Comparison of ENCODE assay signal across 1 cellular context in the genomic region with DNA sequence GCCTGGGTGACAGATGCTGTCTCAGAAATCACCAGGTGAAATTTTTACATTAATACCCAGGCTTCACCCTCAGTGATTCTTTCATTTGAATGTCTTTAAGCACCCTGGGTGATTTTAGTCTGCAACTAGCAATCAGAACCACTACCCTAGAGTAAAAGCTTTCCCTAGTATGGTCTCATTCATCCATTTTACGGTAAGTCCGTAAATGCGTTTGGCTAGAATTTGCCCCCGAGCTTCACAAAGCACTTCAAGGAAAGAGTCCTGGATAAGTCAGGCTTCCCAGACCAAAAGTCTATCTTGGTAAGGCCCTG.
TF ChIP-seq lines count a peak whose summit lies in the region.

No MANE protein-coding gene starts in this region.

TF ChIP-seq in WTC11, 78 proteins besides CTCF, POLR2A, EP300 and RAD21 (continued from another document):
- TF ChIP-seq, protein P1, sequence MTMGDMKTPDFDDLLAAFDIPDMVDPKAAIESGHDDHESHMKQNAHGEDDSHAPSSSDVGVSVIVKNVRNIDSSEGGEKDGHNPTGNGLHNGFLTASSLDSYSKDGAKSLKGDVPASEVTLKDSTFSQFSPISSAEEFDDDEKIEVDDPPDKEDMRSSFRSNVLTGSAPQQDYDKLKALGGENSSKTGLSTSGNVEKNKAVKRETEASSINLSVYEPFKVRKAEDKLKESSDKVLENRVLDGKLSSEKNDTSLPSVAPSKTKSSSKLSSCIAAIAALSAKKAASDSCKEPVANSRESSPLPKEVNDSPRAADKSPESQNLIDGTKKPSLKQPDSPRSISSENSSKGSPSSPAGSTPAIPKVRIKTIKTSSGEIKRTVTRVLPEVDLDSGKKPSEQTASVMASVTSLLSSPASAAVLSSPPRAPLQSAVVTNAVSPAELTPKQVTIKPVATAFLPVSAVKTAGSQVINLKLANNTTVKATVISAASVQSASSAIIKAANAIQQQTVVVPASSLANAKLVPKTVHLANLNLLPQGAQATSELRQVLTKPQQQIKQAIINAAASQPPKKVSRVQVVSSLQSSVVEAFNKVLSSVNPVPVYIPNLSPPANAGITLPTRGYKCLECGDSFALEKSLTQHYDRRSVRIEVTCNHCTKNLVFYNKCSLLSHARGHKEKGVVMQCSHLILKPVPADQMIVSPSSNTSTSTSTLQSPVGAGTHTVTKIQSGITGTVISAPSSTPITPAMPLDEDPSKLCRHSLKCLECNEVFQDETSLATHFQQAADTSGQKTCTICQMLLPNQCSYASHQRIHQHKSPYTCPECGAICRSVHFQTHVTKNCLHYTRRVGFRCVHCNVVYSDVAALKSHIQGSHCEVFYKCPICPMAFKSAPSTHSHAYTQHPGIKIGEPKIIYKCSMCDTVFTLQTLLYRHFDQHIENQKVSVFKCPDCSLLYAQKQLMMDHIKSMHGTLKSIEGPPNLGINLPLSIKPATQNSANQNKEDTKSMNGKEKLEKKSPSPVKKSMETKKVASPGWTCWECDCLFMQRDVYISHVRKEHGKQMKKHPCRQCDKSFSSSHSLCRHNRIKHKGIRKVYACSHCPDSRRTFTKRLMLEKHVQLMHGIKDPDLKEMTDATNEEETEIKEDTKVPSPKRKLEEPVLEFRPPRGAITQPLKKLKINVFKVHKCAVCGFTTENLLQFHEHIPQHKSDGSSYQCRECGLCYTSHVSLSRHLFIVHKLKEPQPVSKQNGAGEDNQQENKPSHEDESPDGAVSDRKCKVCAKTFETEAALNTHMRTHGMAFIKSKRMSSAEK (CRISPR knock-in tag; IDR thresholded peaks at IDR 0.05; ENCODE audit: borderline replicate concordance), result no peak
- TF ChIP-seq, protein P2, sequence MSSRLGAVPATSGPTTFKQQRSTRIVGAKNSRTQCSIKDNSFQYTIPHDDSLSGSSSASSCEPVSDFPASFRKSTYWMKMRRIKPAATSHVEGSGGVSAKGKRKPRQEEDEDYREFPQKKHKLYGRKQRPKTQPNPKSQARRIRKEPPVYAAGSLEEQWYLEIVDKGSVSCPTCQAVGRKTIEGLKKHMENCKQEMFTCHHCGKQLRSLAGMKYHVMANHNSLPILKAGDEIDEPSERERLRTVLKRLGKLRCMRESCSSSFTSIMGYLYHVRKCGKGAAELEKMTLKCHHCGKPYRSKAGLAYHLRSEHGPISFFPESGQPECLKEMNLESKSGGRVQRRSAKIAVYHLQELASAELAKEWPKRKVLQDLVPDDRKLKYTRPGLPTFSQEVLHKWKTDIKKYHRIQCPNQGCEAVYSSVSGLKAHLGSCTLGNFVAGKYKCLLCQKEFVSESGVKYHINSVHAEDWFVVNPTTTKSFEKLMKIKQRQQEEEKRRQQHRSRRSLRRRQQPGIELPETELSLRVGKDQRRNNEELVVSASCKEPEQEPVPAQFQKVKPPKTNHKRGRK (CRISPR knock-in tag; IDR thresholded peaks at IDR 0.05; ENCODE audit: borderline replicate concordance), result no peak
- no peak for TF ChIP-seq CREB1 (CRISPR knock-in tag; IDR thresholded peaks at IDR 0.05)
- no peak for TF ChIP-seq TP53 (CRISPR knock-in tag; IDR thresholded peaks at IDR 0.05)
- no peak for TF ChIP-seq FOXP1 (CRISPR knock-in tag; IDR thresholded peaks at IDR 0.05; ENCODE audit: borderline replicate concordance)
- TF ChIP-seq, protein P3, sequence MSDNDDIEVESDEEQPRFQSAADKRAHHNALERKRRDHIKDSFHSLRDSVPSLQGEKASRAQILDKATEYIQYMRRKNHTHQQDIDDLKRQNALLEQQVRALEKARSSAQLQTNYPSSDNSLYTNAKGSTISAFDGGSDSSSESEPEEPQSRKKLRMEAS (CRISPR knock-in tag; IDR thresholded peaks at IDR 0.05), result no peak
- TF ChIP-seq ELF4 (CRISPR knock-in tag; IDR thresholded peaks at IDR 0.05; ENCODE audit: low read depth), result no peak
- TF ChIP-seq ZBTB21 (CRISPR knock-in tag; IDR thresholded peaks at IDR 0.05; ENCODE audit: borderline replicate concordance), result no peak
- TF ChIP-seq, protein P4, sequence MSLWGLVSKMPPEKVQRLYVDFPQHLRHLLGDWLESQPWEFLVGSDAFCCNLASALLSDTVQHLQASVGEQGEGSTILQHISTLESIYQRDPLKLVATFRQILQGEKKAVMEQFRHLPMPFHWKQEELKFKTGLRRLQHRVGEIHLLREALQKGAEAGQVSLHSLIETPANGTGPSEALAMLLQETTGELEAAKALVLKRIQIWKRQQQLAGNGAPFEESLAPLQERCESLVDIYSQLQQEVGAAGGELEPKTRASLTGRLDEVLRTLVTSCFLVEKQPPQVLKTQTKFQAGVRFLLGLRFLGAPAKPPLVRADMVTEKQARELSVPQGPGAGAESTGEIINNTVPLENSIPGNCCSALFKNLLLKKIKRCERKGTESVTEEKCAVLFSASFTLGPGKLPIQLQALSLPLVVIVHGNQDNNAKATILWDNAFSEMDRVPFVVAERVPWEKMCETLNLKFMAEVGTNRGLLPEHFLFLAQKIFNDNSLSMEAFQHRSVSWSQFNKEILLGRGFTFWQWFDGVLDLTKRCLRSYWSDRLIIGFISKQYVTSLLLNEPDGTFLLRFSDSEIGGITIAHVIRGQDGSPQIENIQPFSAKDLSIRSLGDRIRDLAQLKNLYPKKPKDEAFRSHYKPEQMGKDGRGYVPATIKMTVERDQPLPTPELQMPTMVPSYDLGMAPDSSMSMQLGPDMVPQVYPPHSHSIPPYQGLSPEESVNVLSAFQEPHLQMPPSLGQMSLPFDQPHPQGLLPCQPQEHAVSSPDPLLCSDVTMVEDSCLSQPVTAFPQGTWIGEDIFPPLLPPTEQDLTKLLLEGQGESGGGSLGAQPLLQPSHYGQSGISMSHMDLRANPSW (CRISPR knock-in tag; conservative IDR thresholded peaks at IDR 0.05; ENCODE audit: low read depth), result no peak
- TF ChIP-seq, protein P5, sequence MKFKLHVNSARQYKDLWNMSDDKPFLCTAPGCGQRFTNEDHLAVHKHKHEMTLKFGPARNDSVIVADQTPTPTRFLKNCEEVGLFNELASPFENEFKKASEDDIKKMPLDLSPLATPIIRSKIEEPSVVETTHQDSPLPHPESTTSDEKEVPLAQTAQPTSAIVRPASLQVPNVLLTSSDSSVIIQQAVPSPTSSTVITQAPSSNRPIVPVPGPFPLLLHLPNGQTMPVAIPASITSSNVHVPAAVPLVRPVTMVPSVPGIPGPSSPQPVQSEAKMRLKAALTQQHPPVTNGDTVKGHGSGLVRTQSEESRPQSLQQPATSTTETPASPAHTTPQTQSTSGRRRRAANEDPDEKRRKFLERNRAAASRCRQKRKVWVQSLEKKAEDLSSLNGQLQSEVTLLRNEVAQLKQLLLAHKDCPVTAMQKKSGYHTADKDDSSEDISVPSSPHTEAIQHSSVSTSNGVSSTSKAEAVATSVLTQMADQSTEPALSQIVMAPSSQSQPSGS (CRISPR knock-in tag; IDR thresholded peaks at IDR 0.05; ENCODE audit: borderline replicate concordance, low read depth), result no peak
- TF ChIP-seq TEAD1 (CRISPR knock-in tag; IDR thresholded peaks at IDR 0.05), result no peak
- no peak for TF ChIP-seq NR1H2 (CRISPR knock-in tag; IDR thresholded peaks at IDR 0.05)
- TF ChIP-seq CBFB (CRISPR knock-in tag; IDR thresholded peaks at IDR 0.05; ENCODE audit: low read depth), result no peak
- no peak for TF ChIP-seq ZNF138 (CRISPR knock-in tag; conservative IDR thresholded peaks at IDR 0.05)
- TF ChIP-seq MYBL2 (CRISPR knock-in tag; IDR thresholded peaks at IDR 0.05), result no peak
- TF ChIP-seq ZNF423 (CRISPR knock-in tag; IDR thresholded peaks at IDR 0.05), result no peak
- TF ChIP-seq, protein P6, sequence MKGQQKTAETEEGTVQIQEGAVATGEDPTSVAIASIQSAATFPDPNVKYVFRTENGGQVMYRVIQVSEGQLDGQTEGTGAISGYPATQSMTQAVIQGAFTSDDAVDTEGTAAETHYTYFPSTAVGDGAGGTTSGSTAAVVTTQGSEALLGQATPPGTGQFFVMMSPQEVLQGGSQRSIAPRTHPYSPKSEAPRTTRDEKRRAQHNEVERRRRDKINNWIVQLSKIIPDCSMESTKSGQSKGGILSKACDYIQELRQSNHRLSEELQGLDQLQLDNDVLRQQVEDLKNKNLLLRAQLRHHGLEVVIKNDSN (CRISPR knock-in tag; IDR thresholded peaks at IDR 0.05), result no peak
- TF ChIP-seq SMAD3 (CRISPR knock-in tag; IDR thresholded peaks at IDR 0.05; ENCODE audit: borderline replicate concordance), result no peak
- no peak for TF ChIP-seq GABPB1 (CRISPR knock-in tag; IDR thresholded peaks at IDR 0.05)
